Comparison of ENCODE assay signal across 8 cellular contexts in the genomic region with DNA sequence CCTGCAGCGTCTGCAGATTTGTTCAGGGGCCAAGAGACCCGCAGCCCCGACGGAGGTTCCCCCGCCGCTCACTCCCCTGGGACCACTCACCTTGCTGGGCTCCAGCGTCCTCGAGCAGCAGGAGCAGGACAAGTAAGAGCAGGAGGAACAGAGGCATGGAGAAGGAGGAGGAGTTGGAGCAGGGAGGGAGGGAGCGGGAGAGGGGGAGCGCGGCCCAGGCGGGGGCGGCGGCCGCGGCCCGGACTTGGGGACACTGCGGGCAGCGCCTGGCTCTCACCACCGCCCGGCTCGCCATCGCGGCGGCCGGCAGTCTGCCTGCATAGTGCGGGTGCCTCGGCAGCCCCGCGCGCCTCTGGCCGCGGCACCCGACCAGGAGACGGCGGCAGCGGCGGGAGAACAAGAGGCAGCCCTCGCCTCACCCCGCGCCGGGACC. TPM values are rescaled to one million over a fixed set of nuclear protein-coding genes. Genes with fewer than 3 reads are reported as not detected.
DNase-seq lines count a peak whose midpoint lies in the region; ATAC-seq and TF ChIP-seq lines count a peak whose summit lies in the region.

No MANE protein-coding gene starts in this region.

- 0 out of 2 replicates have a peak, but pooled peaks cover 5% of the 10 kb centered on the region for H4K20me1 ChIP-seq in PC-9 (ENCODE audit: insufficient read depth)

- H3K36me3 ChIP-seq in PC-9 (ENCODE audit: low read depth) (peaks cover 26% of the 10 kb centered on the region), gastrocnemius medialis (no peaks in the 10 kb centered on the region)

- POLR2A ChIA-PET in PC-9 (lab: Charles Lee; ENCODE audit: unreplicated experiment): interaction anchor here (0.5 to 0.7 kb wide), 6 partner anchors 9 to 418 kb away, joined by 3 to 6 read pairs (median 4); no protein-coding TSS in a partner anchor

- H3K9me2 ChIP-seq in PC-9 (ENCODE audit: insufficient read depth): no peaks in the 10 kb centered on the region; the same call in 1 of the 2 replicates

- H3K4me3 ChIP-seq in PC-9 (peak overlapping the region; percentile 89), iPS-11a (ENCODE audit: low read depth, low read length) (peak overlapping the region; percentile 81), gastrocnemius medialis (peak overlapping the region; percentile 83 to 96 (median 88))

- no peak for TF ChIP-seq POLR2A in gastrocnemius medialis (IDR thresholded peaks at IDR 0.05)

- peaks cover 10% of the 10 kb centered on the region for H3K36me3 Mint-ChIP-seq in brain

- H3K4me1 Mint-ChIP-seq in brain: peaks cover 60% of the 10 kb centered on the region

- peaks cover 19% of the 10 kb centered on the region for H3F3A ChIP-seq in PC-9 (ENCODE audit: insufficient read depth, low read depth)

- peak overlapping the region; percentile 87 to 98 (median 94) for H3K27ac Mint-ChIP-seq in brain

- peaks cover 0 to 3% (median 0%) of the 10 kb centered on the region in 5 experiments for H3K9me3 Mint-ChIP-seq in brain

- intact Hi-C loops in PC-9 (cut with micrococcal nuclease; ENCODE audit: unreplicated experiment): loop anchor here (1.0 to 5.0 kb wide), 5 partner anchors 22 to 929 kb away; a partner anchor contains a TSS
- intact Hi-C loops in gastrocnemius medialis (cut with DNase I; ENCODE audit: low total_unique reads): loop anchor here (2.0 to 5.0 kb wide), 4 partner anchors 84 to 378 kb away; a partner anchor contains a TSS

- H3K79me2 ChIP-seq in PC-9 (ENCODE audit: low read depth): peaks cover 58% of the 10 kb centered on the region

- TF ChIP-seq CTCF in PC-9 (conservative IDR thresholded peaks at IDR 0.05) (no peak), brain (conservative IDR thresholded peaks at IDR 0.05) (no peak), gastrocnemius medialis (IDR thresholded peaks at IDR 0.05 in 4 of 5, conservative IDR thresholded peaks at IDR 0.05 in 1 of 5) (no peak)

- ATAC-seq in GM19023 (IDR thresholded peaks at IDR 0.05; ENCODE audit: unreplicated experiment) (peak; percentile 30), HG03108 (IDR thresholded peaks at IDR 0.05; ENCODE audit: unreplicated experiment) (peak; percentile 23), gastrocnemius medialis (peak; percentile 57 to 67)

- H3K4me1 ChIP-seq in PC-9 (replicated peaks; ENCODE audit: insufficient read depth) (peaks cover 52% of the 10 kb centered on the region), gastrocnemius medialis (peaks cover 4 to 15% of the 10 kb centered on the region in 2 donors)

- CTCF ChIA-PET in PC-9 (lab: Charles Lee): interaction anchor here (0.6 to 0.9 kb wide), 3 partner anchors 10 to 93 kb away, joined by 3 to 5 read pairs (median 4); no protein-coding TSS in a partner anchor

- H3K27ac ChIP-seq in PC-9: peak overlapping the region; percentile 45
- peak overlapping the region; percentile 87 to 91 (median 89) for H3K27ac ChIP-seq in gastrocnemius medialis

- H3K27me3 ChIP-seq in PC-9 (ENCODE audit: insufficient read depth, low read depth) (no peaks in the 10 kb centered on the region), gastrocnemius medialis (no peaks in the 10 kb centered on the region)

- in situ Hi-C loops in gastrocnemius medialis (cut with MboI; ENCODE audit: low sequenced_read_pairs in 4 of 4): no loop called here

- H3K9me3 ChIP-seq in PC-9 (ENCODE audit: insufficient read depth, low read depth): no peaks in the 10 kb centered on the region
- no peaks in the 10 kb centered on the region for H3K9me3 ChIP-seq in gastrocnemius medialis

- H2AFZ ChIP-seq in PC-9: peak overlapping the region; percentile 94

- H3K27me3 Mint-ChIP-seq in brain: peaks cover 11% of the 10 kb centered on the region

- peak overlapping the region; percentile 80 for H3K4me2 ChIP-seq in PC-9

- H3K4me3 Mint-ChIP-seq in brain: peak overlapping the region; percentile 84 to 96 (median 91)

- BruUV-seq in PC-9 (replicated peaks; lab: Mats Ljungman, UMichigan): no TSS peak

- DNase-seq in AML-193 (lab: John Stamatoyannopoulos, UW) (peak; percentile 42 to 56), PC-9 (peak; percentile 60 to 72), gastrocnemius medialis (peak; percentile 6 to 32), epidermal melanocyte (ENCODE audit: insufficient read length, low spot score) (no peak)

RNA-seq across cellular contexts. Expression of a gene that starts 0.4 kb away (rescaled TPM):
- 83.1 and 112 TPM in 2 replicates for total RNA-seq in PC-9 (2021)
- 10.9 TPM for polyA plus RNA-seq in brain (ENCODE audit: insufficient read depth, low read depth, low replicate concordance)
- 1 to 10 TPM; 5.6 to 9.0 (median 6.7) TPM for total RNA-seq in gastrocnemius medialis
